ENCODE assay signal across 1 cellular context in genomic region chr22:31240011-31240410, GRCh38.
A peak's percentile ranks its signal among the peaks of the same experiment; 100 is the strongest.
TF ChIP-seq lines count a peak whose summit lies in the region.

No MANE protein-coding gene starts in this region.

TF ChIP-seq in endothelial cell of umbilical vein, 7 proteins besides CTCF, POLR2A, EP300 and RAD21:
- TF ChIP-seq GATA2 (IDR thresholded peaks at IDR 0.05; ENCODE audit: insufficient read depth, insufficient read length, low read depth, low read length), result peak; percentile 37
- TF ChIP-seq MYC (IDR thresholded peaks at IDR 0.05; ENCODE audit: low read depth, low read length), result no peak
TF ChIP-seq in endothelial cell of umbilical vein: peak in this region for 1.
